Comparison of ENCODE assay signal across 30 cellular contexts in genomic region chr2:23516546-23517256, GRCh38.
"Had no signal": no experiment of that assay in that cellular context is flagged by ENCODE, and none has a peak within 500 bp of the region (broad histone marks: within the 10 kb centered on the region; RNA-seq: fewer than 3 reads in every experiment).

No MANE protein-coding gene starts in this region.

- H3K4me3 ChIP-seq: PC-9, SJCRH30, SK-N-MC had no signal

- ATAC-seq: activated CD4-positive, CD25-positive, alpha-beta regulatory T cell treated with anti-CD3 and anti-CD28 coated beads, Interleukin-2, amount 50 U/mL, for 24 hours; activated naive CD8-positive, alpha-beta T cell treated with anti-CD3 and anti-CD28 coated beads, Interleukin-2, amount 50 U/mL, for 24 hours; activated T-cell treated with anti-CD3 and anti-CD28 coated beads, Interleukin-2, amount 50 U/mL, for 4 hours; WTC11 had no signal

- H3K9me3 Mint-ChIP-seq: activated CD4-positive, alpha-beta memory T cell treated with anti-CD3 and anti-CD28 coated beads for 36 hours; activated naive CD4-positive, alpha-beta T cell treated with anti-CD3 and anti-CD28 coated beads, Interleukin-2, amount 10 ng/mL, durations not matched to agents 7 days and 5 days; activated naive CD8-positive, alpha-beta T cell treated with anti-CD3 and anti-CD28 coated beads, Interleukin-2, amount 50 U/mL, for 24 hours; activated T-cell treated with anti-CD3 and anti-CD28 coated beads, Interleukin-2, amount 50 U/mL, for 4 hours; activated T-helper 1 cell treated with anti-CD3 and anti-CD28 coated beads, Interleukin-12 subunit alpha, Interleukin-12 subunit beta, Interleukin-2, Interleukin-4 antibody, amounts not matched to agents 30 ng/mL and 10 ng/mL and 1 ng/mL, durations not matched to agents 14 hours and 24 hours and 36 hours; brain; WTC11 had no signal

- H3K27ac Mint-ChIP-seq: activated CD4-positive, alpha-beta memory T cell treated with anti-CD3 and anti-CD28 coated beads for 36 hours; activated naive CD4-positive, alpha-beta T cell treated with anti-CD3 and anti-CD28 coated beads, Interleukin-2, amount 10 ng/mL, durations not matched to agents 7 days and 5 days; activated naive CD8-positive, alpha-beta T cell; activated naive CD8-positive, alpha-beta T cell treated with anti-CD3 and anti-CD28 coated beads, Interleukin-2, amount 50 U/mL, for 24 hours; activated T-helper 1 cell treated with anti-CD3 and anti-CD28 coated beads, Interleukin-12 subunit alpha, Interleukin-12 subunit beta, Interleukin-2, Interleukin-4 antibody, amounts not matched to agents 30 ng/mL and 10 ng/mL and 1 ng/mL, durations not matched to agents 14 hours and 24 hours and 36 hours; WTC11 had no signal

- H3K4me2 ChIP-seq: KMS-11, PC-9 had no signal

- H3K27me3 ChIP-seq: SJCRH30 had no signal

- H3K4me1 Mint-ChIP-seq: activated naive CD8-positive, alpha-beta T cell treated with anti-CD3 and anti-CD28 coated beads, Interleukin-2, amount 50 U/mL, for 24 hours had no signal

- H3K9ac ChIP-seq: KMS-11 had no signal

- H2AFZ ChIP-seq: PC-9 had no signal

- H3K4me3 Mint-ChIP-seq: activated CD4-positive, alpha-beta memory T cell treated with anti-CD3 and anti-CD28 coated beads for 36 hours; activated naive CD4-positive, alpha-beta T cell treated with anti-CD3 and anti-CD28 coated beads, Interleukin-2, amount 10 ng/mL, durations not matched to agents 7 days and 5 days; activated naive CD8-positive, alpha-beta T cell; activated naive CD8-positive, alpha-beta T cell treated with anti-CD3 and anti-CD28 coated beads, Interleukin-2, amount 50 U/mL, for 24 hours; activated T-cell treated with anti-CD3 and anti-CD28 coated beads, Interleukin-2, amount 50 U/mL, for 4 hours; activated T-helper 1 cell treated with anti-CD3 and anti-CD28 coated beads, Interleukin-12 subunit alpha, Interleukin-12 subunit beta, Interleukin-2, Interleukin-4 antibody, amounts not matched to agents 30 ng/mL and 10 ng/mL and 1 ng/mL, durations not matched to agents 14 hours and 24 hours and 36 hours; brain; WTC11 had no signal

- H3K9me3 ChIP-seq: SJCRH30 had no signal

- H3K36me3 Mint-ChIP-seq: activated CD4-positive, alpha-beta memory T cell treated with anti-CD3 and anti-CD28 coated beads for 36 hours; activated naive CD4-positive, alpha-beta T cell treated with anti-CD3 and anti-CD28 coated beads, Interleukin-2, amount 10 ng/mL, durations not matched to agents 7 days and 5 days; activated naive CD8-positive, alpha-beta T cell; brain; WTC11 had no signal

- DNase-seq: activated CD4-positive, alpha-beta memory T cell treated with anti-CD3 and anti-CD28 coated beads for 36 hours; activated CD4-positive, alpha-beta T cell treated with anti-CD3 and anti-CD28 coated beads for 4 hours; activated CD4-positive, alpha-beta T cell treated with anti-CD3 and anti-CD28 coated beads, Interleukin-2, amount 50 U/mL, for 1 hour; activated CD8-positive, alpha-beta memory T cell treated with anti-CD3 and anti-CD28 coated beads, Interleukin-2, amount 50 U/mL, for 4 hours; activated effector memory CD4-positive, alpha-beta T cell treated with Interleukin-2 at 50 U/mL for 16 hours; activated naive CD4-positive, alpha-beta T cell treated with anti-CD3 and anti-CD28 coated beads, Interleukin-2, amount 10 ng/mL, durations not matched to agents 7 days and 5 days; activated naive CD8-positive, alpha-beta T cell treated with anti-CD3 and anti-CD28 coated beads, Interleukin-2, amount 50 U/mL, for 24 hours; activated T-cell treated with anti-CD3 and anti-CD28 coated beads for 4 hours; activated T-cell treated with anti-CD3 and anti-CD28 coated beads, Interleukin-2, amount 50 U/mL, for 4 hours; anterior cingulate cortex; MM.1S; NCI-H1092; NCI-H187 treated with DMSO at 0.1 percent for 48 hours; NCI-H2081; NCI-H510A; NCI-H526; NCI-H748 treated with DMSO at 0.1 percent for 48 hours; NK-92 treated with Interleukin-12 subunit alpha and Interleukin-12 subunit beta, amount 100 ng/mL, for 24 hours; PC-9; SHP77; SJCRH30; T1000 had no signal

- H3K27ac ChIP-seq: KMS-11, PC-9, RWPE1, SJCRH30, SK-N-MC had no signal
